In the genomic region with DNA sequence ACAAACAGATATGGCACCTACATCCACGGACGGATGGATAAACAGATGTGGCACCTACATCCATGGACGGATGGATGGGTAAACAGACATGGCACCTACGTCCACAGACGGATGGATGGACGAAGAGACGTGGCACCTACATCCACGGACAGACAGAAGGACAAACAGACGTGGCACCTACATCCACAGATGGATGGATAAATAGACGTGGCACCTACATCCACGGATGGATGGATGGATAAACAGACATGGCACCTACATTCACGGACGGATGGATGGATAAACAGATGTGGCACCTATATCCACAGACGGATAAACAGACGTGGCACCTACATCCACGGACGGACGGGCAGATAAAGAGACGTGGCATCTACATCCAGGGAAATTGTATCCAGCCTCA, we compare ENCODE assay signal across 20 cellular contexts. TPM values are rescaled to one million over a fixed set of nuclear protein-coding genes. Genes with fewer than 3 reads are reported as not detected.
DNase-seq lines count a peak whose midpoint lies in the region; ATAC-seq and TF ChIP-seq lines count a peak whose summit lies in the region.
"Had no signal": no experiment of that assay in that cellular context is flagged by ENCODE, and none has a peak within 500 bp of the region (broad histone marks: within the 10 kb centered on the region; RNA-seq: fewer than 3 reads in every experiment).

No MANE protein-coding gene starts in this region.

- DNase-seq in left cardiac atrium: peak; percentile 7
- DNase-seq in Right ventricle myocardium inferior (ENCODE audit: missing footprints): no peak
- peak in 2 of 3 donors; percentile 7 to 9 for DNase-seq in right cardiac atrium
- DNase-seq in neural progenitor cell (ENCODE audit: low spot score): no peak
- no peak for DNase-seq in stimulated activated naive CD4-positive, alpha-beta T cell treated with Interleukin-2 at 50 U/mL for 16 hours (lab: John Stamatoyannopoulos, UW)
- DNase-seq: AML-193; C1 segment of cervical spinal cord; CD8-positive, alpha-beta T cell; DND-41; Kasumi-1; NCI-H1417; NCI-H1694 treated with DMSO at 0.1 percent for 48 hours; NCI-H2081 treated with DMSO at 0.1 percent for 48 hours; NCI-H2171 treated with DMSO at 0.1 percent for 48 hours; NCI-H446; NCI-H526; Peyer's patch had no signal

- H3K27ac ChIP-seq in right cardiac atrium (ENCODE audit: low read length) (no peak overlapping the region), neural progenitor cell (no peak overlapping the region)
- H3K27ac ChIP-seq: SJSA1 had no signal

- H3K27me3 Mint-ChIP-seq in neural progenitor cell (ENCODE audit: insufficient read depth, low read depth): peaks cover 5% of the 10 kb centered on the region

- no peak overlapping the region for H2AFZ ChIP-seq in neural progenitor cell (replicated peaks)

- H3K4me3 ChIP-seq in right cardiac atrium (ENCODE audit: low read length) (no peak overlapping the region), neural progenitor cell (no peak overlapping the region)
- H3K4me3 ChIP-seq: Peyer's patch, SJSA1 had no signal

- 95% methylated on average over 19 of the region's 19 CpGs for WGBS in right cardiac atrium

- TF ChIP-seq CTCF in neural progenitor cell (IDR thresholded peaks at IDR 0.05): no peak

- H3K27me3 ChIP-seq in right cardiac atrium (ENCODE audit: control insufficient read depth, insufficient read depth): no peaks in the 10 kb centered on the region
- no peaks in the 10 kb centered on the region for H3K27me3 ChIP-seq in neural progenitor cell
- H3K27me3 ChIP-seq: Peyer's patch, SJSA1 had no signal

- no peaks in the 10 kb centered on the region for H3K4me1 ChIP-seq in right cardiac atrium (ENCODE audit: control insufficient read depth, insufficient read depth, low read length)
- H3K4me1 ChIP-seq in neural progenitor cell: peaks cover 20% of the 10 kb centered on the region
- H3K4me1 ChIP-seq: SJSA1 had no signal

- intact Hi-C loops in left cardiac atrium (cut with DNase I) (no loop called here), Right ventricle myocardium inferior (cut with DNase I) (no loop called here), right cardiac atrium (cut with DNase I) (no loop called here)

- H3K4me3 Mint-ChIP-seq in neural progenitor cell: no peak overlapping the region
- H3K4me3 Mint-ChIP-seq: CD8-positive, alpha-beta T cell had no signal

- H3K36me3 ChIP-seq in neural progenitor cell: no peaks in the 10 kb centered on the region

- ATAC-seq in left cardiac atrium (no peak), Right ventricle myocardium inferior (no peak), right cardiac atrium (no peak), GM18511 (IDR thresholded peaks at IDR 0.05; ENCODE audit: unreplicated experiment) (no peak), GM21515 (IDR thresholded peaks at IDR 0.05; ENCODE audit: unreplicated experiment) (no peak)
- ATAC-seq: CD8-positive, alpha-beta T cell had no signal

- peaks cover 12% of the 10 kb centered on the region for H3K36me3 Mint-ChIP-seq in neural progenitor cell

- H3F3A ChIP-seq in neural progenitor cell (ENCODE audit: low read depth): no peaks in the 10 kb centered on the region

- H3K9me3 ChIP-seq in right cardiac atrium (ENCODE audit: control insufficient read depth, low read length) (no peaks in the 10 kb centered on the region), neural progenitor cell (ENCODE audit: low read depth) (no peaks in the 10 kb centered on the region)
- H3K9me3 ChIP-seq: Peyer's patch, SJSA1 had no signal

- H4K20me1 ChIP-seq in neural progenitor cell (ENCODE audit: low read depth): peaks cover 8% of the 10 kb centered on the region

- peak overlapping the region; percentile 3 for H3K27ac Mint-ChIP-seq in neural progenitor cell
- H3K27ac Mint-ChIP-seq: CD8-positive, alpha-beta T cell had no signal

- no peaks in the 10 kb centered on the region for H3K79me2 ChIP-seq in neural progenitor cell (ENCODE audit: low read depth)

- H3K9me3 Mint-ChIP-seq in neural progenitor cell: no peaks in the 10 kb centered on the region
- H3K9me3 Mint-ChIP-seq: CD8-positive, alpha-beta T cell had no signal

- H3K4me2 ChIP-seq in neural progenitor cell: no peak overlapping the region

- H3K4me1 Mint-ChIP-seq in neural progenitor cell: peaks cover 31% of the 10 kb centered on the region

- no peak overlapping the region for H3K9ac ChIP-seq in neural progenitor cell

RNA-seq across cellular contexts. Expression of a gene that starts 45.6 kb away (rescaled TPM):
- total RNA-seq in left cardiac atrium: 10 to 100 TPM; 13.2 to 15.6 TPM
- total RNA-seq in Right ventricle myocardium inferior: 17.3 TPM
- 10 to 100 TPM; 13.9 to 16.1 (median 14.4) TPM for total RNA-seq in right cardiac atrium
- polyA plus RNA-seq in right cardiac atrium: 14.2 TPM
- total RNA-seq in neural progenitor cell (ENCODE audit: low replicate concordance): 11.7 and 15.7 TPM in 2 replicates

Comparison
In these comparisons a context has a peak if more than half of its experiments do, and no peak if none do; other contexts are left out.
1. DNase-seq: peak in left cardiac atrium (single experiment) and right cardiac atrium (2 of 3); none in Right ventricle myocardium inferior (single experiment), neural progenitor cell (single experiment) and stimulated activated naive CD4-positive, alpha-beta T cell treated with Interleukin-2 at 50 U/mL for 16 hours (single experiment).